29 cellular contexts compared by ENCODE assay signal in the genomic region with DNA sequence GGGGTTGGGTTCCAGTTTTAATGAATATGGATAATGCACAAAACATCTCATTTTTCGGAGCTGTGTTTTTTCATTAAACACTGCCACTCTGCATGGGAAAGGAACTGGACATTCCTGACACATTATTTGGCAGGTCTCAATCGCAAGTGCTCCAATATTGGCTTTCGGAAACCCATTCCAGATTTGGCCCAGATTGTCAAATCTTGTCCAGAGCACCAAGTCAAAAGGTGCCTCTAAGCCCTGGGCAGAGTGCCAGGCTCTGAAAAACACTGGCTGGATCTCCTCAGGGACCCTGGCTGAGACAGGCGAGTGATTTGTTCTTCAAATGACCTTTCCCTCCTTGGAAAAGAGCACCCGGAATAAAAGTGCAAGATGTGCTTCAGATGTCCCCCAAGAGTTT.
DNase-seq lines count a peak whose midpoint lies in the region; ATAC-seq and TF ChIP-seq lines count a peak whose summit lies in the region.
"Had no signal": no experiment of that assay in that cellular context is flagged by ENCODE, and none has a peak within 500 bp of the region (broad histone marks: within the 10 kb centered on the region; RNA-seq: fewer than 3 reads in every experiment).

No MANE protein-coding gene starts in this region.

- no peak for ATAC-seq in GM18907 (IDR thresholded peaks at IDR 0.05; ENCODE audit: unreplicated experiment)
- ATAC-seq: activated CD4-positive, CD25-positive, alpha-beta regulatory T cell treated with anti-CD3 and anti-CD28 coated beads, Interleukin-2, amount 50 U/mL, for 24 hours; esophagus mucosa; left lobe of liver; psoas muscle had no signal

- H3K27me3 ChIP-seq in esophagus muscularis mucosa (no peaks in the 10 kb centered on the region), tibial nerve (no peaks in the 10 kb centered on the region)
- H3K27me3 ChIP-seq: cardiac muscle cell, neutrophil had no signal

- no peak for TF ChIP-seq CTCF in esophagus muscularis mucosa (IDR thresholded peaks at IDR 0.05)
- no peak for TF ChIP-seq CTCF in tibial nerve (IDR thresholded peaks at IDR 0.05)

- peaks cover 16% of the 10 kb centered on the region for H3K4me1 Mint-ChIP-seq in T-helper 2 cell treated with Interferon-gamma antibody and Interleukin-4, amounts not matched to agents 5 μg/mL and 100 μg/mL, for 36 hours (ENCODE audit: low read depth)
- H3K4me1 Mint-ChIP-seq: naive B cell had no signal

- no peak for TF ChIP-seq EP300 in esophagus muscularis mucosa (IDR thresholded peaks at IDR 0.05)
- no peak for TF ChIP-seq EP300 in tibial nerve (IDR thresholded peaks at IDR 0.05)

- no peaks in the 10 kb centered on the region for H3K27me3 Mint-ChIP-seq in T-helper 2 cell treated with Interferon-gamma antibody and Interleukin-4, amounts not matched to agents 5 μg/mL and 100 μg/mL, for 36 hours (ENCODE audit: low read depth)
- H3K27me3 Mint-ChIP-seq: dendritic cell treated with granulocyte-macrophage colony-stimulating factor and Interleukin-4, amounts not matched to agents 40 ng/mL and 50 ng/mL, for 4 days; naive B cell; stimulated activated naive CD8-positive, alpha-beta T cell treated with anti-CD3 and anti-CD28 coated beads, Interleukin-15, Interleukin-2, amounts not matched to agents 100 ng/mL and 50 ng/mL, for 24 hours; type B pancreatic cell had no signal

- no peak overlapping the region for H3K27ac Mint-ChIP-seq in T-helper 2 cell treated with Interferon-gamma antibody and Interleukin-4, amounts not matched to agents 5 μg/mL and 100 μg/mL, for 36 hours
- H3K27ac Mint-ChIP-seq: activated naive CD4-positive, alpha-beta T cell treated with anti-CD3 and anti-CD28 coated beads for 36 hours; dendritic cell treated with granulocyte-macrophage colony-stimulating factor and Interleukin-4, amounts not matched to agents 40 ng/mL and 50 ng/mL, for 4 days; endodermal cell; naive B cell; stimulated activated naive CD8-positive, alpha-beta T cell treated with anti-CD3 and anti-CD28 coated beads, Interleukin-15, Interleukin-2, amounts not matched to agents 100 ng/mL and 50 ng/mL, for 24 hours; type B pancreatic cell had no signal

- DNase-seq in NCI-H446 treated with DMSO at 0.1 percent for 48 hours (lab: John Stamatoyannopoulos, UW) (peak; percentile 23), esophagus muscularis mucosa (ENCODE audit: extremely low spot score) (no peak), medulla oblongata (ENCODE audit: extremely low spot score) (peak; percentile 51), tibial nerve (ENCODE audit: low spot score in 2 of 2) (peak in 1 of 2 donors; percentile 47), midbrain (lab: John Stamatoyannopoulos, UW) (no peak)
- DNase-seq in T-helper 2 cell treated with Interferon-gamma antibody and Interleukin-4, amounts not matched to agents 5 μg/mL and 100 μg/mL, for 36 hours (ENCODE audit: low spot score) = no peak
- DNase-seq: activated CD4-positive, alpha-beta T cell treated with anti-CD3 and anti-CD28 coated beads, Interleukin-2, amount 50 U/mL, for 48 hours; activated naive CD4-positive, alpha-beta T cell treated with anti-CD3 and anti-CD28 coated beads for 36 hours; EL; endodermal cell; naive B cell; NCI-H1417; NCI-H2029 treated with DMSO at 0.1 percent for 48 hours; NCI-H345; NCI-H774; RPMI8226 had no signal

- H3K27ac ChIP-seq in esophagus muscularis mucosa (replicated peaks in 1 of 4) = peak overlapping the region in 3 of 4 donors; percentile 7 to 44 (median 23)
- H3K27ac ChIP-seq in tibial nerve = peak overlapping the region in 3 of 4 donors; percentile 0 to 79 (median 78)
- H3K27ac ChIP-seq: C4-2B, cardiac muscle cell, neutrophil, psoas muscle, SK-N-MC, skin epidermis had no signal

- no peak overlapping the region for H3K4me3 Mint-ChIP-seq in T-helper 2 cell treated with Interferon-gamma antibody and Interleukin-4, amounts not matched to agents 5 μg/mL and 100 μg/mL, for 36 hours
- H3K4me3 Mint-ChIP-seq: activated naive CD4-positive, alpha-beta T cell treated with anti-CD3 and anti-CD28 coated beads for 36 hours; dendritic cell treated with granulocyte-macrophage colony-stimulating factor and Interleukin-4, amounts not matched to agents 40 ng/mL and 50 ng/mL, for 4 days; endodermal cell; naive B cell; stimulated activated naive CD8-positive, alpha-beta T cell treated with anti-CD3 and anti-CD28 coated beads, Interleukin-15, Interleukin-2, amounts not matched to agents 100 ng/mL and 50 ng/mL, for 24 hours; type B pancreatic cell had no signal

- intact Hi-C loops in esophagus muscularis mucosa (cut with DNase I) = no loop called here

- peaks cover 7% of the 10 kb centered on the region for H3K36me3 Mint-ChIP-seq in T-helper 2 cell treated with Interferon-gamma antibody and Interleukin-4, amounts not matched to agents 5 μg/mL and 100 μg/mL, for 36 hours (ENCODE audit: low read depth)
- H3K36me3 Mint-ChIP-seq: naive B cell had no signal

- H3K4me1 ChIP-seq in esophagus muscularis mucosa (peaks cover 4 to 18% (median 15%) of the 10 kb centered on the region in 4 donors), tibial nerve (peaks cover 0 to 32% (median 2%) of the 10 kb centered on the region in 4 donors)
- H3K4me1 ChIP-seq: psoas muscle had no signal

- WGBS in esophagus muscularis mucosa = 16% methylated on average over 4 of the region's 5 CpGs
- WGBS in tibial nerve, 2 donors = 17 to 21% methylated on average over 5 of the region's 5 CpGs

- peaks cover 25% of the 10 kb centered on the region for H3K9me3 Mint-ChIP-seq in T-helper 2 cell treated with Interferon-gamma antibody and Interleukin-4, amounts not matched to agents 5 μg/mL and 100 μg/mL, for 36 hours
- H3K9me3 Mint-ChIP-seq: activated naive CD4-positive, alpha-beta T cell treated with anti-CD3 and anti-CD28 coated beads for 36 hours; stimulated activated naive CD8-positive, alpha-beta T cell treated with anti-CD3 and anti-CD28 coated beads, Interleukin-15, Interleukin-2, amounts not matched to agents 100 ng/mL and 50 ng/mL, for 24 hours had no signal

- TF ChIP-seq POLR2A in esophagus muscularis mucosa (IDR thresholded peaks at IDR 0.05; ENCODE audit: low read depth) (no peak), tibial nerve (IDR thresholded peaks at IDR 0.05) (no peak)

- H3K4me3 ChIP-seq in esophagus muscularis mucosa = no peak overlapping the region
- H3K4me3 ChIP-seq in tibial nerve = no peak overlapping the region
- H3K4me3 ChIP-seq: cardiac muscle cell, psoas muscle, SK-N-MC, skin epidermis had no signal

- H3K9me3 ChIP-seq in esophagus muscularis mucosa = no peaks in the 10 kb centered on the region
- peaks cover 0 to 10% (median 0%) of the 10 kb centered on the region in 4 donors for H3K9me3 ChIP-seq in tibial nerve
- H3K9me3 ChIP-seq: neutrophil, psoas muscle had no signal

- no peaks in the 10 kb centered on the region for H3K36me3 ChIP-seq in esophagus muscularis mucosa
- H3K36me3 ChIP-seq in tibial nerve = no peaks in the 10 kb centered on the region
- H3K36me3 ChIP-seq: cardiac muscle cell, neutrophil had no signal

Comparison
In these comparisons a context has a peak if more than half of its experiments do, and no peak if none do; other contexts are left out.
1. DNase-seq: peak in NCI-H446 treated with DMSO at 0.1 percent for 48 hours (single experiment) and medulla oblongata (single experiment); none in esophagus muscularis mucosa (single experiment), T-helper 2 cell treated with Interferon-gamma antibody and Interleukin-4, amounts not matched to agents 5 μg/mL and 100 μg/mL, for 36 hours (single experiment) and midbrain (single experiment).